ENCODE assay signal across 12 cellular contexts in genomic region chr18:63149200-63149587, GRCh38.
A peak's percentile ranks its signal among the peaks of the same experiment; 100 is the strongest.
DNase-seq lines count a peak whose midpoint lies in the region; ATAC-seq and TF ChIP-seq lines count a peak whose summit lies in the region.
"Had no signal": no experiment of that assay in that cellular context is flagged by ENCODE, and none has a peak within 500 bp of the region (broad histone marks: within the 10 kb centered on the region; RNA-seq: fewer than 3 reads in every experiment).

No MANE protein-coding gene starts in this region.

- H3K4me1 ChIP-seq in esophagus squamous epithelium (peaks cover 0 to 68% (median 5%) of the 10 kb centered on the region in 3 donors), left lung (no peaks in the 10 kb centered on the region)

- DNase-seq in SHP77 (lab: John Stamatoyannopoulos, UW): peak; percentile 34 to 37
- DNase-seq in SHP77 treated with DMSO at 0.1 percent for 48 hours (lab: John Stamatoyannopoulos, UW): no peak
- DNase-seq in NCI-H1092 (lab: John Stamatoyannopoulos, UW): peak; percentile 43
- no peak for DNase-seq in esophagus squamous epithelium (lab: John Stamatoyannopoulos, UW)
- no peak for DNase-seq in stimulated activated naive B cell treated with anti-CD40 and anti-IgM and Interleukin-4, amounts not matched to agents 10 μg/mL and 1 μg/mL and 100 μg/mL, for 72 hours
- no peak for DNase-seq in epidermal melanocyte (ENCODE audit: insufficient read length, low spot score)
- DNase-seq in left lung: no peak
- DNase-seq: EL, hippocampal formation, NCI-H524 treated with DMSO at 0.1 percent for 48 hours had no signal

- H3K36me3 ChIP-seq in esophagus squamous epithelium (no peaks in the 10 kb centered on the region), left lung (no peaks in the 10 kb centered on the region)
- H3K36me3 ChIP-seq: tibial artery had no signal

- H3K9me3 ChIP-seq in esophagus squamous epithelium: no peaks in the 10 kb centered on the region
- H3K9me3 ChIP-seq in left lung: no peaks in the 10 kb centered on the region
- H3K9me3 ChIP-seq: tibial artery had no signal

- 68 to 80% methylated on average over 9 to 10 of the region's 10 CpGs for WGBS in esophagus squamous epithelium, 2 donors

- TF ChIP-seq CTCF in esophagus squamous epithelium (IDR thresholded peaks at IDR 0.05): no peak
- no peak for TF ChIP-seq CTCF in left lung (IDR thresholded peaks at IDR 0.05)

- H3K4me3 ChIP-seq in esophagus squamous epithelium: no peak overlapping the region
- no peak overlapping the region for H3K4me3 ChIP-seq in left lung
- H3K4me3 ChIP-seq: tibial artery had no signal

- no peak for TF ChIP-seq POLR2A in esophagus squamous epithelium (IDR thresholded peaks at IDR 0.05)

- H3K27ac ChIP-seq in esophagus squamous epithelium (peak overlapping the region in 3 of 4 donors; percentile 50 to 69 (median 52)), left lung (no peak overlapping the region)

- H3K27ac Mint-ChIP-seq in stimulated activated naive B cell treated with anti-CD40 and anti-IgM and Interleukin-4, amounts not matched to agents 10 μg/mL and 1 μg/mL and 100 μg/mL, for 72 hours: peak overlapping the region; percentile 81

- no peaks in the 10 kb centered on the region for H3K27me3 Mint-ChIP-seq in stimulated activated naive B cell treated with anti-CD40 and anti-IgM and Interleukin-4, amounts not matched to agents 10 μg/mL and 1 μg/mL and 100 μg/mL, for 72 hours

- H3K36me3 Mint-ChIP-seq in stimulated activated naive B cell treated with anti-CD40 and anti-IgM and Interleukin-4, amounts not matched to agents 10 μg/mL and 1 μg/mL and 100 μg/mL, for 72 hours: peaks cover 36 to 52% of the 10 kb centered on the region in 2 donors

- H3K9me3 Mint-ChIP-seq in stimulated activated naive B cell treated with anti-CD40 and anti-IgM and Interleukin-4, amounts not matched to agents 10 μg/mL and 1 μg/mL and 100 μg/mL, for 72 hours: peaks cover 0 to 2% of the 10 kb centered on the region in 2 donors

- ATAC-seq in stimulated activated naive B cell treated with anti-CD40 and anti-IgM and Interleukin-4, amounts not matched to agents 10 μg/mL and 1 μg/mL and 100 μg/mL, for 72 hours (replicated peaks): no peak
- ATAC-seq in GM18870 (IDR thresholded peaks at IDR 0.05; ENCODE audit: unreplicated experiment) (no peak), left lung (no peak)

- peaks cover 58 to 83% of the 10 kb centered on the region in 2 donors for H3K4me1 Mint-ChIP-seq in stimulated activated naive B cell treated with anti-CD40 and anti-IgM and Interleukin-4, amounts not matched to agents 10 μg/mL and 1 μg/mL and 100 μg/mL, for 72 hours

- H3K27me3 ChIP-seq in esophagus squamous epithelium (no peaks in the 10 kb centered on the region), left lung (no peaks in the 10 kb centered on the region)
- H3K27me3 ChIP-seq: tibial artery had no signal

- intact Hi-C loops in esophagus squamous epithelium (cut with DNase I): no loop called here
- intact Hi-C loops in left lung (cut with DNase I): no loop called here

- no peak overlapping the region for H3K4me3 Mint-ChIP-seq in stimulated activated naive B cell treated with anti-CD40 and anti-IgM and Interleukin-4, amounts not matched to agents 10 μg/mL and 1 μg/mL and 100 μg/mL, for 72 hours

Comparison
In these comparisons a context has a peak if more than half of its experiments do, and no peak if none do; other contexts are left out.
1. DNase-seq: peak in SHP77 (2 of 2) and NCI-H1092 (single experiment); none in SHP77 treated with DMSO at 0.1 percent for 48 hours (single experiment), esophagus squamous epithelium (single experiment), stimulated activated naive B cell treated with anti-CD40 and anti-IgM and Interleukin-4, amounts not matched to agents 10 μg/mL and 1 μg/mL and 100 μg/mL, for 72 hours (single experiment), epidermal melanocyte (single experiment) and left lung (0 of 2).
2. H3K27ac ChIP-seq: peak in esophagus squamous epithelium (3 of 4); none in left lung (0 of 2).